Comparison of ENCODE assay signal across 13 cellular contexts in genomic region chr4:176753049-176753448, GRCh38. TPM values are rescaled to one million over a fixed set of nuclear protein-coding genes. Genes with fewer than 3 reads are reported as not detected.
A peak's percentile ranks its signal among the peaks of the same experiment; 100 is the strongest.
DNase-seq lines count a peak whose midpoint lies in the region; ATAC-seq, FAIRE-seq and TF ChIP-seq lines count a peak whose summit lies in the region.
"Had no signal": no experiment of that assay in that cellular context is flagged by ENCODE, and none has a peak within 500 bp of the region (broad histone marks: within the 10 kb centered on the region; RNA-seq: fewer than 3 reads in every experiment).

No MANE protein-coding gene starts in this region.

- DNase-seq in H54 (ENCODE audit: insufficient read length, low spot score) (no peak), fibroblast of the aortic adventitia (ENCODE audit: low read depth) (peak; percentile 94), stromal cell of bone marrow (ENCODE audit: low read depth) (peak; percentile 62), ecto neural progenitor cell (ENCODE audit: low spot score) (no peak), H7 (no peak)
- no peak for DNase-seq in activated CD8-positive, alpha-beta T cell treated with anti-CD3 and anti-CD28 coated beads for 36 hours
- DNase-seq: GDM1, NCI-H2107 had no signal

- intact Hi-C loops in activated CD8-positive, alpha-beta T cell treated with anti-CD3 and anti-CD28 coated beads for 36 hours (cut with micrococcal nuclease): no loop called here

- H3K4me3 Mint-ChIP-seq in activated CD8-positive, alpha-beta T cell treated with anti-CD3 and anti-CD28 coated beads for 36 hours: no peak overlapping the region

- no peak overlapping the region for H3K27ac Mint-ChIP-seq in activated CD8-positive, alpha-beta T cell treated with anti-CD3 and anti-CD28 coated beads for 36 hours

- TF ChIP-seq CTCF in fibroblast of the aortic adventitia (IDR thresholded peaks at IDR 0.05; ENCODE audit: insufficient read depth, low read length): no peak
- no peak for TF ChIP-seq CTCF in activated CD8-positive, alpha-beta T cell treated with anti-CD3 and anti-CD28 coated beads for 36 hours (IDR thresholded peaks at IDR 0.05)

- peak; percentile 96 for FAIRE-seq in H54 (lab: Jason Lieb, UNC)
- FAIRE-seq: colon, K562 had no signal

- H3K27me3 Mint-ChIP-seq in activated CD8-positive, alpha-beta T cell treated with anti-CD3 and anti-CD28 coated beads for 36 hours: no peaks in the 10 kb centered on the region

- POLR2A ChIA-PET in activated CD8-positive, alpha-beta T cell treated with anti-CD3 and anti-CD28 coated beads for 36 hours (lab: Charles Lee): no interaction called here

- no peak overlapping the region for H3K4me3 ChIP-seq in fibroblast of the aortic adventitia (ENCODE audit: low read depth, low read length)
- H3K4me3 ChIP-seq in H7 (ENCODE audit: insufficient read depth, low read depth, low read length): no peak overlapping the region
- H3K4me3 ChIP-seq: K562 had no signal

- no peak for TF ChIP-seq POLR2A in H54 (IDR thresholded peaks at IDR 0.05; ENCODE audit: low read depth, low read length)

- no peaks in the 10 kb centered on the region for H3K4me1 Mint-ChIP-seq in activated CD8-positive, alpha-beta T cell treated with anti-CD3 and anti-CD28 coated beads for 36 hours (ENCODE audit: low read depth)

- no peaks in the 10 kb centered on the region for H3K36me3 Mint-ChIP-seq in activated CD8-positive, alpha-beta T cell treated with anti-CD3 and anti-CD28 coated beads for 36 hours (ENCODE audit: low read depth)

- H3K9me3 Mint-ChIP-seq in activated CD8-positive, alpha-beta T cell treated with anti-CD3 and anti-CD28 coated beads for 36 hours: no peaks in the 10 kb centered on the region

- CTCF ChIA-PET in activated CD8-positive, alpha-beta T cell treated with anti-CD3 and anti-CD28 coated beads for 36 hours (lab: Charles Lee): no interaction called here

- ATAC-seq in SK-N-SH treated with all-trans-retinoic acid at 6 μM for 48 hours: peak; percentile 91
- ATAC-seq in activated CD8-positive, alpha-beta T cell treated with anti-CD3 and anti-CD28 coated beads for 36 hours: no peak
- ATAC-seq: K562, Right ventricle myocardium inferior, sciatic nerve had no signal

- no peaks in the 10 kb centered on the region for H3K36me3 ChIP-seq in H7 (replicated peaks; ENCODE audit: control insufficient read depth, insufficient read depth, low read length)

- no peaks in the 10 kb centered on the region for H3K27me3 ChIP-seq in H7 (ENCODE audit: control insufficient read depth, insufficient read depth, low read length)

TF ChIP-seq in SK-N-SH treated with all-trans-retinoic acid at 6 μM for 48 hours, 23 proteins besides CTCF, POLR2A, EP300 and RAD21:
- TF ChIP-seq TCF4 (CRISPR knock-in tag; IDR thresholded peaks at IDR 0.05; ENCODE audit: borderline replicate concordance) (no peak), ZFP30 (CRISPR knock-in tag; IDR thresholded peaks at IDR 0.05) (no peak), ZNF8 (CRISPR knock-in tag; IDR thresholded peaks at IDR 0.05) (no peak), TOX (CRISPR knock-in tag; IDR thresholded peaks at IDR 0.05; ENCODE audit: borderline replicate concordance) (0 out of 2 replicates have a peak, but pooled peaks have one; percentile 13)

RNA-seq across cellular contexts. Expression of gene VEGFC, which starts 39.7 kb away (rescaled TPM):
- total RNA-seq in fibroblast of the aortic adventitia (ENCODE audit: low replicate concordance): 24.7 and 42.9 TPM in 2 replicates
- not detected for total RNA-seq in activated CD8-positive, alpha-beta T cell treated with anti-CD3 and anti-CD28 coated beads for 36 hours
- 0.59 and 0.89 TPM in 2 replicates for total RNA-seq in H7 (2014; rRNA removed; shearing (Covaris generic))
- total RNA-seq: K562 had no signal

Comparison
In these comparisons a context has a peak if more than half of its experiments do, and no peak if none do; other contexts are left out.
1. DNase-seq: peak in fibroblast of the aortic adventitia (single experiment) and stromal cell of bone marrow (single experiment); none in H54 (single experiment), activated CD8-positive, alpha-beta T cell treated with anti-CD3 and anti-CD28 coated beads for 36 hours (single experiment), ecto neural progenitor cell (single experiment) and H7 (single experiment).
2. RNA of gene VEGFC, which starts 39.7 kb away (total RNA-seq): 24.7 to 42.9 TPM in fibroblast of the aortic adventitia; 0.59 to 0.89 TPM in H7 and not detected in activated CD8-positive, alpha-beta T cell treated with anti-CD3 and anti-CD28 coated beads for 36 hours; every median in the first group is over 10 times any median in the second.